15 cellular contexts compared by ENCODE assay signal in genomic region chr4:87505862-87506261, GRCh38.
DNase-seq lines count a peak whose midpoint lies in the region; ATAC-seq and TF ChIP-seq lines count a peak whose summit lies in the region.
"Had no signal": no experiment of that assay in that cellular context is flagged by ENCODE, and none has a peak within 500 bp of the region (broad histone marks: within the 10 kb centered on the region; RNA-seq: fewer than 3 reads in every experiment).

No MANE protein-coding gene starts in this region.

- no peak for ATAC-seq in GM19397 (IDR thresholded peaks at IDR 0.05; ENCODE audit: unreplicated experiment)
- no peak for ATAC-seq in GM18907 (IDR thresholded peaks at IDR 0.05; ENCODE audit: unreplicated experiment)
- ATAC-seq: body of pancreas, T-helper 17 cell had no signal

- TF ChIP-seq CTCF in 22Rv1 (IDR thresholded peaks at IDR 0.05) = peak; percentile 56
- peak; percentile 26; the same call in 1 of the 2 replicates for TF ChIP-seq CTCF in GM12875 (IDR thresholded peaks at IDR 0.05; ENCODE audit: borderline replicate concordance, insufficient read depth, low read depth, low read length)
- TF ChIP-seq CTCF in RWPE1 (conservative IDR thresholded peaks at IDR 0.05; ENCODE audit: low read depth) = 0 out of 2 replicates have a peak, but pooled peaks have one; percentile 12
- peak; percentile 11 for TF ChIP-seq CTCF in foreskin fibroblast (IDR thresholded peaks at IDR 0.05; ENCODE audit: low read depth, low read length)

- DNase-seq in RWPE1 (ENCODE audit: low spot score) = no peak
- DNase-seq in foreskin fibroblast = peak in 1 of 2 donors; percentile 31
- no peak for DNase-seq in effector CD4-positive, alpha-beta T cell
- no peak for DNase-seq in T-helper 1 cell
- DNase-seq: body of pancreas; mesenchymal stem cell; NCI-H2171 treated with DMSO at 0.1 percent for 48 hours; stimulated activated CD4-positive, alpha-beta T cell treated with anti-CD3 and anti-CD28 coated beads, Interleukin-15, amount 100 ng/mL, for 24 hours; T-helper 17 cell had no signal

- POLR2A ChIA-PET in RWPE1 (lab: Yijun Ruan, JAX; ENCODE audit: low non-redundant PET) = no interaction called here

- CTCF ChIA-PET in RWPE1 (lab: Yijun Ruan, JAX) = no interaction called here

- no peak overlapping the region for H3K4me3 ChIP-seq in GM12875 (ENCODE audit: low read depth, low read length)
- no peak overlapping the region for H3K4me3 ChIP-seq in foreskin fibroblast (ENCODE audit: low read depth in 1 of 2, low read length in 2 of 2)
- H3K4me3 ChIP-seq: body of pancreas had no signal

- H3K27ac ChIP-seq in 22Rv1 (no peak overlapping the region), RWPE1 (no peak overlapping the region)
- H3K27ac ChIP-seq: body of pancreas, epithelial cell of prostate, parathyroid adenoma had no signal
